Comparison of ENCODE assay signal across 8 cellular contexts in genomic region chr1:3511306-3511705, GRCh38. TPM values are rescaled to one million over a fixed set of nuclear protein-coding genes. Genes with fewer than 3 reads are reported as not detected.
"Had no signal": no experiment of that assay in that cellular context is flagged by ENCODE, and none has a peak within 500 bp of the region (broad histone marks: within the 10 kb centered on the region; RNA-seq: fewer than 3 reads in every experiment).

No MANE protein-coding gene starts in this region.

- H3K4me1 ChIP-seq: HAP-1 had no signal

- H3K27ac ChIP-seq: GM23248, HL-60 had no signal

- H3K4me3 ChIP-seq: GM23248, HAP-1, K562 had no signal

- DNase-seq: GM23248, GOT3, H7, IMR-90, KG1 had no signal

- H3K9ac ChIP-seq: GM23248 had no signal

- ATAC-seq: K562 had no signal

- H3K36me3 ChIP-seq: HAP-1 had no signal

- H3K9me3 ChIP-seq: HAP-1 had no signal

RNA-seq across cellular contexts. Expression of gene ARHGEF16, which starts 56.8 kb away (rescaled TPM):
- total RNA-seq: GM23248 had no signal
- polyA plus RNA-seq: GM23248 had no signal
